Comparison of ENCODE assay signal across 1 cellular context in the genomic region with DNA sequence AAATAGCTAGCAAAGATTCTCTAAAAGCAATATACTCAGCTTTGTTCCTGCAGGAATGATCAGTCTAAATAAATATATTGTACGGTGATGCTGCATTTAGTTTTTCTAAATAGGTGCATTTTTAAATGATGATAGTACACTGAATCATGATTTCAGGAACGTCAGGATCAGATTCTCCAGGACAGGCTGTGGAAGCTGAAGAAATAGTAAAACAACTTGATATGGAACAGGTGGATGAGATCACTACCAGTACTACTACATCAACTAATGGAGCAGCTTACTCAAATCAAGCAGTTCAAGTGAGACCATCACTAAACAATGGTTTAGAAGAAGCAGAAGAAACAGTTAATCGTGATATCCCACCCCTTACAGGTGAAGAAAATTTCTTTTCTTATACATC.
TF ChIP-seq lines count a peak whose summit lies in the region.

No MANE protein-coding gene starts in this region.

TF ChIP-seq in SK-N-SH treated with all-trans-retinoic acid at 6 μM for 48 hours, 23 proteins besides CTCF, POLR2A, EP300 and RAD21 (continued from another document):
- TF ChIP-seq, protein P1, sequence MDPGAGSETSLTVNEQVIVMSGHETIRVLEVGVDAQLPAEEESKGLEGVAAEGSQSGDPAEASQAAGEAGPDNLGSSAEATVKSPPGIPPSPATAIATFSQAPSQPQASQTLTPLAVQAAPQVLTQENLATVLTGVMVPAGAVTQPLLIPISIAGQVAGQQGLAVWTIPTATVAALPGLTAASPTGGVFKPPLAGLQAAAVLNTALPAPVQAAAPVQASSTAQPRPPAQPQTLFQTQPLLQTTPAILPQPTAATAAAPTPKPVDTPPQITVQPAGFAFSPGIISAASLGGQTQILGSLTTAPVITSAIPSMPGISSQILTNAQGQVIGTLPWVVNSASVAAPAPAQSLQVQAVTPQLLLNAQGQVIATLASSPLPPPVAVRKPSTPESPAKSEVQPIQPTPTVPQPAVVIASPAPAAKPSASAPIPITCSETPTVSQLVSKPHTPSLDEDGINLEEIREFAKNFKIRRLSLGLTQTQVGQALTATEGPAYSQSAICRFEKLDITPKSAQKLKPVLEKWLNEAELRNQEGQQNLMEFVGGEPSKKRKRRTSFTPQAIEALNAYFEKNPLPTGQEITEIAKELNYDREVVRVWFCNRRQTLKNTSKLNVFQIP (CRISPR knock-in tag; IDR thresholded peaks at IDR 0.05; ENCODE audit: borderline replicate concordance, low read depth): no peak
- TF ChIP-seq SNAI2 (CRISPR knock-in tag; IDR thresholded peaks at IDR 0.05): no peak
- TF ChIP-seq OSR1 (CRISPR knock-in tag; IDR thresholded peaks at IDR 0.05): no peak
